In the genomic region with DNA sequence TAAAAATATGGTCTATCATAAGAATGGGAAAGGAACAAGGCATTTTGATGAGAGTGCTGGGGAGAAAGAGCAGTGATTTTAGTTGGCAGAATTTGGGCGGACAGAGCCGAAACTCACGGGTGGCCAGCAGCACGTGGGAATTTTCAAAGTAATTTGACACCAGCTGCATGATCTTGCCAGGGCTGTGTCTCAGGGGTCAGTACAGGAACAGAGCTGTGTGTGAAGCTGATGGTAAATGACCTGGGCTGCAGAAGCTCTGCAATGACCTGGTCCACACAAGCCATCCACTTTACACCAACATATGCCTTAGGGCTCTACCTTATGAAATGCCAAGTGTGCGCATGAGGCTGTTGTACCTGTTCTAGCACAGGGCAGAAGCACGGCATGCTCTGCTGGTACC, we compare ENCODE assay signal across 20 cellular contexts.
A peak's percentile ranks its signal among the peaks of the same experiment; 100 is the strongest.
DNase-seq lines count a peak whose midpoint lies in the region; TF ChIP-seq lines count a peak whose summit lies in the region.
"Had no signal": no experiment of that assay in that cellular context is flagged by ENCODE, and none has a peak within 500 bp of the region (broad histone marks: within the 10 kb centered on the region; RNA-seq: fewer than 3 reads in every experiment).

No MANE protein-coding gene starts in this region.

- no peaks in the 10 kb centered on the region for H3K27me3 ChIP-seq in ovary
- H3K27me3 ChIP-seq in tibial artery = no peaks in the 10 kb centered on the region

- TF ChIP-seq EP300 in ovary (IDR thresholded peaks at IDR 0.05) = no peak

- H3K27ac ChIP-seq in ovary (no peak overlapping the region), tibial artery (peak overlapping the region; percentile 87 to 88)
- H3K27ac ChIP-seq: 22Rv1, neutrophil, SK-N-MC had no signal

- H3K4me3 ChIP-seq in fibroblast of villous mesenchyme (ENCODE audit: low read depth, low read length) (no peak overlapping the region), ovary (no peak overlapping the region), tibial artery (no peak overlapping the region)
- H3K4me3 ChIP-seq: SK-N-MC had no signal

- no peak for TF ChIP-seq POLR2A in ovary (IDR thresholded peaks at IDR 0.05)

- H3K4me1 ChIP-seq in ovary (ENCODE audit: insufficient read depth) = peaks cover 16% of the 10 kb centered on the region
- peaks cover 4 to 98% (median 71%) of the 10 kb centered on the region in 4 donors for H3K4me1 ChIP-seq in tibial artery

- intact Hi-C loops in ovary (cut with DNase I) = no loop called here
- intact Hi-C loops in tibial artery (cut with DNase I; ENCODE audit: low total_unique reads) = loop anchor here (5.0 kb wide), 1 partner anchor 84 kb away; no protein-coding TSS in a partner anchor

- H3K9me3 ChIP-seq in ovary (no peaks in the 10 kb centered on the region), tibial artery (no peaks in the 10 kb centered on the region)
- H3K9me3 ChIP-seq: neutrophil had no signal

- H3K36me3 ChIP-seq in ovary (no peaks in the 10 kb centered on the region), tibial artery (no peaks in the 10 kb centered on the region)
- H3K36me3 ChIP-seq: neutrophil had no signal

- no peak for TF ChIP-seq CTCF in fibroblast of villous mesenchyme (IDR thresholded peaks at IDR 0.05; ENCODE audit: insufficient read depth, low read depth, low read length)
- TF ChIP-seq CTCF in ovary (IDR thresholded peaks at IDR 0.05) = no peak
- no peak for TF ChIP-seq CTCF in tibial artery (IDR thresholded peaks at IDR 0.05)

- 46 to 49% (median 46%) methylated on average over 6 of the region's 6 CpGs for WGBS in ovary, 3 donors

- peak; percentile 24 for DNase-seq in activated effector memory CD4-positive, alpha-beta T cell treated with anti-CD3 and anti-CD28 coated beads, Interleukin-2, amount 50 U/mL, for 16 hours
- no peak for DNase-seq in activated effector memory CD4-positive, alpha-beta T cell treated with Interleukin-2 at 50 U/mL for 16 hours
- DNase-seq in fibroblast of villous mesenchyme (ENCODE audit: low read depth) (peak; percentile 27), ovary (peak in 3 of 5 donors; percentile 36 to 52 (median 36)), tibial artery (peak; percentile 59 to 85), NCI-H1436 treated with DMSO at 0.1 percent for 48 hours (lab: John Stamatoyannopoulos, UW) (no peak), KG1 (lab: John Stamatoyannopoulos, UW) (no peak), T-helper 1 cell (no peak)
- DNase-seq: activated CD8-positive, alpha-beta T cell treated with anti-CD3 and anti-CD28 coated beads, Interleukin-2, amount 10 ng/mL, durations not matched to agents 7 days and 5 days; activated naive CD8-positive, alpha-beta T cell treated with anti-CD3 and anti-CD28 coated beads, Interleukin-2, amount 10 ng/mL, durations not matched to agents 7 days and 5 days; CD4-positive, alpha-beta T cell; cerebellar nuclear complex; H9; mesenchymal stem cell; NCI-H1694; retina; stimulated activated CD4-positive, alpha-beta T cell treated with anti-CD3 and anti-CD28 coated beads, Interleukin-2, amount 100 ng/mL, for 48 hours had no signal

Comparison
In these comparisons a context has a peak if more than half of its experiments do, and no peak if none do; other contexts are left out.
1. DNase-seq: peak in activated effector memory CD4-positive, alpha-beta T cell treated with anti-CD3 and anti-CD28 coated beads, Interleukin-2, amount 50 U/mL, for 16 hours (single experiment), fibroblast of villous mesenchyme (single experiment), ovary (3 of 5) and tibial artery (2 of 2); none in activated effector memory CD4-positive, alpha-beta T cell treated with Interleukin-2 at 50 U/mL for 16 hours (single experiment), NCI-H1436 treated with DMSO at 0.1 percent for 48 hours (single experiment), KG1 (single experiment) and T-helper 1 cell (0 of 5).
2. H3K27ac ChIP-seq: peak in tibial artery (2 of 2); none in ovary (0 of 2).